In genomic region chr11:126062679-126063509, GRCh38 we compare ENCODE assay signal across 8 cellular contexts. TPM values are rescaled to one million over a fixed set of nuclear protein-coding genes. Genes with fewer than 3 reads are reported as not detected.
DNase-seq lines count a peak whose midpoint lies in the region; ATAC-seq and TF ChIP-seq lines count a peak whose summit lies in the region.

Gene CDON (minus strand): TSS chr11:126062866. CDS start chr11:126023476, 39,390 bp downstream.

- H3K9ac ChIP-seq in BLaER1, result peak within 1 kb of the TSS; percentile 99

- TF ChIP-seq CTCF in left lung (IDR thresholded peaks at IDR 0.05), result no peak

- H3K4me1 Mint-ChIP-seq in activated CD4-positive, alpha-beta T cell treated with anti-CD3 and anti-CD28 coated beads, Interleukin-2, amount 10 ng/mL, durations not matched to agents 7 days and 5 days, result peaks cover 10% of the 10 kb centered on the region

- H3K4me2 ChIP-seq in BLaER1, result peak within 1 kb of the TSS; percentile 99

- H3K27ac Mint-ChIP-seq in activated CD4-positive, alpha-beta T cell treated with anti-CD3 and anti-CD28 coated beads, Interleukin-2, amount 10 ng/mL, durations not matched to agents 7 days and 5 days, result peak within 1 kb of the TSS; percentile 98

- peak; percentile 99 for DNase-seq in NCI-H526 treated with DMSO at 0.1 percent for 48 hours (lab: John Stamatoyannopoulos, UW)
- DNase-seq in activated CD4-positive, alpha-beta T cell treated with anti-CD3 and anti-CD28 coated beads, Interleukin-2, amount 10 ng/mL, durations not matched to agents 7 days and 5 days, result peak; percentile 91
- DNase-seq in cortex of kidney (lab: John Stamatoyannopoulos, UW), result peak; percentile 56
- DNase-seq in left lung, result peak; percentile 91 to 94
- peak; percentile 91 to 92 for DNase-seq in stimulated activated CD4-positive, alpha-beta T cell treated with anti-CD3 and anti-CD28 coated beads, Interleukin-2, amount 100 ng/mL, for 24 hours

- H3K27me3 ChIP-seq in BLaER1 (peaks cover 23% of the 10 kb centered on the region), left lung (peaks cover 0 to 59% of the 10 kb centered on the region in 2 donors)

- intact Hi-C loops in left lung (cut with DNase I), result no loop called here

- H3K27ac ChIP-seq in BLaER1, result peak within 1 kb of the TSS; percentile 99
- H3K27ac ChIP-seq in left lung, result peak within 1 kb of the TSS; percentile 68 to 83

- H4K20me1 ChIP-seq in BLaER1, result no peaks in the 10 kb centered on the region; the same call in 1 of the 2 replicates

- POLR2A ChIA-PET in activated CD4-positive, alpha-beta T cell treated with anti-CD3 and anti-CD28 coated beads, Interleukin-2, amount 10 ng/mL, durations not matched to agents 7 days and 5 days (lab: Charles Lee), result no interaction called here

- no peaks in the 10 kb centered on the region for H3K9me3 Mint-ChIP-seq in activated CD4-positive, alpha-beta T cell treated with anti-CD3 and anti-CD28 coated beads, Interleukin-2, amount 10 ng/mL, durations not matched to agents 7 days and 5 days

- ATAC-seq in GM19395 (IDR thresholded peaks at IDR 0.05; ENCODE audit: unreplicated experiment), result peak; percentile 96
- peak; percentile 97 for ATAC-seq in HG03521 (IDR thresholded peaks at IDR 0.05; ENCODE audit: unreplicated experiment)
- peak; percentile 96 for ATAC-seq in left lung

- peak within 1 kb of the TSS; percentile 77 for H3K4me3 Mint-ChIP-seq in activated CD4-positive, alpha-beta T cell treated with anti-CD3 and anti-CD28 coated beads, Interleukin-2, amount 10 ng/mL, durations not matched to agents 7 days and 5 days

- H3K9me3 ChIP-seq in BLaER1 (no peaks in the 10 kb centered on the region), left lung (no peaks in the 10 kb centered on the region)

- peaks cover 55% of the 10 kb centered on the region for H3K27me3 Mint-ChIP-seq in activated CD4-positive, alpha-beta T cell treated with anti-CD3 and anti-CD28 coated beads, Interleukin-2, amount 10 ng/mL, durations not matched to agents 7 days and 5 days

- peak within 1 kb of the TSS; percentile 75 for H3K4me3 ChIP-seq in BLaER1
- H3K4me3 ChIP-seq in left lung, result peak within 1 kb of the TSS; percentile 50 to 57

- H3K36me3 Mint-ChIP-seq in activated CD4-positive, alpha-beta T cell treated with anti-CD3 and anti-CD28 coated beads, Interleukin-2, amount 10 ng/mL, durations not matched to agents 7 days and 5 days (ENCODE audit: low read depth), result no peaks in the 10 kb centered on the region

- no peaks in the 10 kb centered on the region for H3K36me3 ChIP-seq in BLaER1
- H3K36me3 ChIP-seq in left lung, result no peaks in the 10 kb centered on the region

- CTCF ChIA-PET in activated CD4-positive, alpha-beta T cell treated with anti-CD3 and anti-CD28 coated beads, Interleukin-2, amount 10 ng/mL, durations not matched to agents 7 days and 5 days (lab: Charles Lee), result interaction anchor here (0.6 kb wide), 1 partner anchor 78 kb away, joined by 4 read pairs; no protein-coding TSS in a partner anchor

- H3K4me1 ChIP-seq in BLaER1 (peaks cover 13% of the 10 kb centered on the region), left lung (no peaks in the 10 kb centered on the region)

RNA-seq across cellular contexts. Expression of gene CDON, which starts in this region (rescaled TPM):
- 1 to 10 TPM; 2.6 to 3.4 TPM for total RNA-seq in activated CD4-positive, alpha-beta T cell treated with anti-CD3 and anti-CD28 coated beads, Interleukin-2, amount 10 ng/mL, durations not matched to agents 7 days and 5 days
- total RNA-seq in left lung, result 10 to 100 TPM; 10.7 to 16.3 TPM

Comparison
In these comparisons a context has a peak if more than half of its experiments do, and no peak if none do; other contexts are left out.
1. Peak in every context shown above with its lines: DNase-seq, ATAC-seq, H3K4me3 ChIP-seq and H3K27ac ChIP-seq.